7 cellular contexts compared by ENCODE assay signal in genomic region chr3:53161345-53161819, GRCh38. TPM values are rescaled to one million over a fixed set of nuclear protein-coding genes. Genes with fewer than 3 reads are reported as not detected.
DNase-seq lines count a peak whose midpoint lies in the region; ATAC-seq, FAIRE-seq and TF ChIP-seq lines count a peak whose summit lies in the region.

No MANE protein-coding gene starts in this region.

- POLR2A ChIA-PET in HCT116 (lab: Charles Lee) = interaction anchor here (0.6 to 1.0 kb wide), 2 partner anchors 27 to 32 kb away, joined by 3 read pairs; no protein-coding TSS in a partner anchor
- POLR2A ChIA-PET in PC-3 (lab: Charles Lee; ENCODE audit: unreplicated experiment) = interaction anchor here (0.5 kb wide), 1 partner anchor 16 kb away, joined by 4 read pairs; no protein-coding TSS in a partner anchor

- CTCF ChIA-PET in HCT116 (lab: Charles Lee) = interaction anchor here (1.2 to 1.6 kb wide), 2 partner anchors 27 to 34 kb away, joined by 3 to 5 read pairs; no protein-coding TSS in a partner anchor
- CTCF ChIA-PET in PC-3 (lab: Charles Lee) = interaction anchor here (0.6 to 1.4 kb wide), 3 partner anchors 27 to 269 kb away, joined by 3 to 16 read pairs (median 4); no protein-coding TSS in a partner anchor

- H4K20me1 ChIP-seq in HCT116 (ENCODE audit: insufficient read depth) (no peaks in the 10 kb centered on the region), PC-3 (ENCODE audit: low read length) (peaks cover 16% of the 10 kb centered on the region; the same call in 1 of the 2 replicates)

- peaks cover 34 to 50% of the 10 kb centered on the region in 2 experiments for H3K4me1 ChIP-seq in HCT116 (ENCODE audit: control insufficient read depth in 1 of 2, insufficient read depth in 2 of 2, low read length in 2 of 2)
- peaks cover 42% of the 10 kb centered on the region for H3K4me1 ChIP-seq in PC-3 (ENCODE audit: insufficient read depth, low read length)
- peaks cover 71% of the 10 kb centered on the region for H3K4me1 ChIP-seq in mucosa of stomach (ENCODE audit: control insufficient read depth, insufficient read depth, low read length)

- TF ChIP-seq CTCF in HCT116 (IDR thresholded peaks at IDR 0.05 in 2 of 3, conservative IDR thresholded peaks at IDR 0.05 in 1 of 3; ENCODE audit: borderline replicate concordance in 1 of 3, insufficient read depth in 1 of 3, low read depth in 2 of 3, low read length in 2 of 3) (no peak), PC-3 (conservative IDR thresholded peaks at IDR 0.05; ENCODE audit: low read depth, low read length) (no peak), coronary artery (IDR thresholded peaks at IDR 0.05) (no peak)

- no peaks in the 10 kb centered on the region for H3K9me2 ChIP-seq in HCT116 (ENCODE audit: insufficient read depth)
- no peaks in the 10 kb centered on the region for H3K9me2 ChIP-seq in PC-3 (replicated peaks; ENCODE audit: low read length)

- RAD21 ChIA-PET in HCT116 (lab: Charles Lee; ENCODE audit: low non-redundant PET in 1 of 2, low total read pairs in 2 of 2, uncharacterized antibody in 2 of 2, unreplicated experiment in 2 of 2) = no interaction called here

- BruUV-seq in HCT116 (replicated peaks; lab: Mats Ljungman, UMichigan) (no TSS peak), PC-3 (replicated peaks; lab: Mats Ljungman, UMichigan) (no TSS peak)

- H3K9me3 ChIP-seq in HCT116 (ENCODE audit: control insufficient read depth in 1 of 2, insufficient read depth in 1 of 2, low read depth in 1 of 2, low read length in 2 of 2) = no peaks in the 10 kb centered on the region
- no peaks in the 10 kb centered on the region for H3K9me3 ChIP-seq in PC-3 (ENCODE audit: low read length)
- no peaks in the 10 kb centered on the region for H3K9me3 ChIP-seq in mucosa of stomach (ENCODE audit: control insufficient read depth, low read length)

- DNase-seq in GM12892 (ENCODE audit: insufficient read length) = no peak
- DNase-seq in HCT116 (ENCODE audit: low read depth, low spot score) = no peak
- DNase-seq in PC-3 = no peak
- DNase-seq in coronary artery (ENCODE audit: low spot score) = no peak
- DNase-seq in NCI-H510A (lab: John Stamatoyannopoulos, UW) = no peak

- H3K4me2 ChIP-seq in HCT116 (ENCODE audit: low read length) (peak overlapping the region; percentile 98), PC-3 (ENCODE audit: low read length) (peak overlapping the region; percentile 87)

- peak; percentile 42 for FAIRE-seq in GM12892 (lab: Jason Lieb, UNC)

- H3K4me3 ChIP-seq in HCT116 (replicated peaks in 1 of 2; ENCODE audit: low read depth in 1 of 2, low read length in 2 of 2) = peak overlapping the region; percentile 85 to 90
- H3K4me3 ChIP-seq in PC-3 (ENCODE audit: low read length) = peak overlapping the region; percentile 96
- H3K4me3 ChIP-seq in coronary artery = peak overlapping the region; percentile 94
- H3K4me3 ChIP-seq in mucosa of stomach (ENCODE audit: low read length) = peak overlapping the region; percentile 42

- ATAC-seq in HCT116 (peak; percentile 16), PC-3 (peak; percentile 3), GM18519 (IDR thresholded peaks at IDR 0.05; ENCODE audit: low FRiP score, unreplicated experiment) (no peak)

- no peaks in the 10 kb centered on the region for H3F3A ChIP-seq in PC-3 (ENCODE audit: low read length, unreplicated experiment)

- TF ChIP-seq POLR2A in GM12892 (IDR thresholded peaks at IDR 0.05; ENCODE audit: low read depth, low read length) = no peak
- no peak for TF ChIP-seq POLR2A in HCT116 (IDR thresholded peaks at IDR 0.05; ENCODE audit: borderline replicate concordance, extremely low read depth, insufficient read depth, insufficient read length)

- no peaks in the 10 kb centered on the region for H3K36me3 ChIP-seq in HCT116 (ENCODE audit: control insufficient read depth in 1 of 2, insufficient read depth in 2 of 2, low read length in 2 of 2)
- H3K36me3 ChIP-seq in PC-3 (ENCODE audit: low read depth, low read length) = no peaks in the 10 kb centered on the region; the same call in 1 of the 2 replicates
- peaks cover 3% of the 10 kb centered on the region for H3K36me3 ChIP-seq in mucosa of stomach (ENCODE audit: control insufficient read depth, insufficient read depth, low read length)

- H2AFZ ChIP-seq in HCT116 (ENCODE audit: low read depth, low read length, poor library complexity, severe bottlenecking) (no peak overlapping the region), PC-3 (ENCODE audit: low read length) (peak overlapping the region; percentile 77)

- H3K9ac ChIP-seq in HCT116 (ENCODE audit: low read length) (peak overlapping the region; percentile 80), PC-3 (ENCODE audit: low read length) (peak overlapping the region; percentile 87), mucosa of stomach (ENCODE audit: low read length) (peak overlapping the region; percentile 82)

- H3K79me2 ChIP-seq in HCT116 (ENCODE audit: insufficient read depth, low read length) (peaks cover 34% of the 10 kb centered on the region), PC-3 (ENCODE audit: low read length) (peaks cover 50% of the 10 kb centered on the region)

- peak overlapping the region; percentile 87; the same call in 1 of the 2 replicates for H3K27ac ChIP-seq in HCT116 (ENCODE audit: low read depth, low read length)
- no peak overlapping the region for H3K27ac ChIP-seq in PC-3 (ENCODE audit: low read length)
- H3K27ac ChIP-seq in coronary artery = peak overlapping the region; percentile 90 to 97

- H3K27me3 ChIP-seq in HCT116 (ENCODE audit: insufficient read depth, low read length) (no peaks in the 10 kb centered on the region), PC-3 (ENCODE audit: low read length) (no peaks in the 10 kb centered on the region), mucosa of stomach (ENCODE audit: control insufficient read depth, insufficient read depth, low read length) (no peaks in the 10 kb centered on the region)

- TF ChIP-seq RAD21 in HCT116 (IDR thresholded peaks at IDR 0.05; ENCODE audit: low read depth) = no peak

- intact Hi-C loops in HCT116 (cut with micrococcal nuclease) (loop anchor here (2.0 kb wide), 1 partner anchor 27 kb away; no protein-coding TSS in a partner anchor), PC-3 (cut with micrococcal nuclease) (loop anchor here (2.0 kb wide), 1 partner anchor 17 kb away; no protein-coding TSS in a partner anchor)

TF ChIP-seq in HCT116, 20 proteins besides CTCF, POLR2A, EP300 and RAD21:
- no peak for TF ChIP-seq ZBTB33 (IDR thresholded peaks at IDR 0.05; ENCODE audit: extremely low read depth, insufficient replicate concordance, low read length)
- no peak for TF ChIP-seq CBX3 (IDR thresholded peaks at IDR 0.05; ENCODE audit: low read depth)
- TF ChIP-seq ZFX (IDR thresholded peaks at IDR 0.05) = peak; percentile 55; the same call in 1 of the 2 replicates

RNA-seq across cellular contexts. Expression of gene PRKCD, which starts 0.4 kb away (rescaled TPM):
- 46.9 TPM for polyA plus RNA-seq in GM12892 (2012; ENCODE audit: missing spikeins)
- total RNA-seq in HCT116 (2021; ENCODE audit: unreplicated experiment) (34.4 TPM), PC-3 (2014; rRNA removed) (7.8 and 18.7 TPM in 2 replicates)
- 34.6 and 38.9 TPM in 2 replicates for polyA plus RNA-seq in HCT116 (2012)

RNA-seq across cellular contexts. Expression of gene RFT1, which starts 31.1 kb away (rescaled TPM):
- polyA plus RNA-seq in GM12892 (2012; ENCODE audit: missing spikeins) = 20.8 TPM
- total RNA-seq in HCT116 (2021; ENCODE audit: unreplicated experiment) = 33.6 TPM
- 25.1 and 33.3 TPM in 2 replicates for polyA plus RNA-seq in HCT116 (2012)
- total RNA-seq in PC-3 (2014; rRNA removed) = 21.1 and 24.6 TPM in 2 replicates

Comparison
In these comparisons a context has a peak if more than half of its experiments do, and no peak if none do; other contexts are left out.
1. H3K4me3 ChIP-seq: peak in every context shown above with its lines; median percentile 96 in PC-3; 94 in coronary artery; 88 in HCT116; 42 in mucosa of stomach.